In genomic region chr9:113882181-113882580, GRCh38 we compare ENCODE assay signal across 29 cellular contexts.
"Had no signal": no experiment of that assay in that cellular context is flagged by ENCODE, and none has a peak within 500 bp of the region (broad histone marks: within the 10 kb centered on the region; RNA-seq: fewer than 3 reads in every experiment).

No MANE protein-coding gene starts in this region.

- H3K27ac ChIP-seq: WERI-Rb-1 had no signal

- H3K36me3 Mint-ChIP-seq: activated naive CD4-positive, alpha-beta T cell treated with anti-CD3 and anti-CD28 coated beads, Interleukin-2, amount 10 ng/mL, durations not matched to agents 7 days and 5 days; T-cell had no signal

- H3K9me3 Mint-ChIP-seq: activated CD4-positive, alpha-beta T cell treated with anti-CD3 and anti-CD28 coated beads, Interleukin-2, amount 10 ng/mL, durations not matched to agents 7 days and 5 days; activated naive CD4-positive, alpha-beta T cell treated with anti-CD3 and anti-CD28 coated beads, Interleukin-2, amount 10 ng/mL, durations not matched to agents 7 days and 5 days; activated naive CD8-positive, alpha-beta T cell treated with anti-CD3 and anti-CD28 coated beads, Interleukin-2, amount 50 U/mL, for 24 hours; central memory CD8-positive, alpha-beta T cell; T-cell had no signal

- DNase-seq: activated CD4-positive, alpha-beta T cell treated with anti-CD3 and anti-CD28 coated beads, Interleukin-2, amount 10 ng/mL, durations not matched to agents 7 days and 5 days; activated CD4-positive, alpha-beta T cell treated with anti-CD3 and anti-CD28 coated beads, Interleukin-2, amount 50 U/mL, for 48 hours; activated CD4-positive, CD25-positive, alpha-beta regulatory T cell; activated CD8-positive, alpha-beta memory T cell treated with anti-CD3 and anti-CD28 coated beads, Interleukin-2, amount 50 U/mL, for 48 hours; activated CD8-positive, alpha-beta T cell treated with anti-CD3 and anti-CD28 coated beads, Interleukin-2, amount 10 ng/mL, durations not matched to agents 7 days and 5 days; activated effector memory CD4-positive, alpha-beta T cell treated with Interleukin-2 at 50 U/mL for 16 hours; activated naive CD4-positive, alpha-beta T cell treated with anti-CD3 and anti-CD28 coated beads, Interleukin-2, amount 10 ng/mL, durations not matched to agents 7 days and 5 days; activated naive CD8-positive, alpha-beta T cell treated with anti-CD3 and anti-CD28 coated beads, Interleukin-2, amount 50 U/mL, for 24 hours; activated T-cell treated with anti-CD3 and anti-CD28 coated beads, Interleukin-2, amount 50 U/mL, for 48 hours; anterior cingulate cortex; NCI-H1105; NCI-H1417 treated with DMSO at 0.1 percent for 48 hours; NCI-H187 treated with DMSO at 0.1 percent for 48 hours; NCI-H2081; NCI-H2171 treated with DMSO at 0.1 percent for 48 hours; NCI-H2227 treated with DMSO at 0.1 percent for 48 hours; NCI-H446; NCI-H510A treated with DMSO at 0.1 percent for 48 hours; NCI-H69; SHP77; T-cell; T-helper 2 cell; T-helper 9 cell; WERI-Rb-1 had no signal

- H3K27me3 Mint-ChIP-seq: activated naive CD8-positive, alpha-beta T cell had no signal

- ATAC-seq: activated CD8-positive, alpha-beta T cell treated with anti-CD3 and anti-CD28 coated beads, Interleukin-2, amount 10 ng/mL, durations not matched to agents 7 days and 5 days; activated naive CD8-positive, alpha-beta T cell treated with anti-CD3 and anti-CD28 coated beads, Interleukin-2, amount 50 U/mL, for 24 hours; Panc1; SK-N-SH treated with all-trans-retinoic acid at 6 μM for 48 hours; T-cell had no signal

- H3K27ac Mint-ChIP-seq: activated CD4-positive, alpha-beta T cell treated with anti-CD3 and anti-CD28 coated beads, Interleukin-2, amount 10 ng/mL, durations not matched to agents 7 days and 5 days; activated CD8-positive, alpha-beta T cell treated with anti-CD3 and anti-CD28 coated beads, Interleukin-2, amount 10 ng/mL, durations not matched to agents 7 days and 5 days; activated naive CD4-positive, alpha-beta T cell treated with anti-CD3 and anti-CD28 coated beads, Interleukin-2, amount 10 ng/mL, durations not matched to agents 7 days and 5 days; activated naive CD8-positive, alpha-beta T cell; activated naive CD8-positive, alpha-beta T cell treated with anti-CD3 and anti-CD28 coated beads, Interleukin-2, amount 50 U/mL, for 24 hours; T-cell had no signal

- H3K4me3 Mint-ChIP-seq: activated CD4-positive, alpha-beta T cell treated with anti-CD3 and anti-CD28 coated beads, Interleukin-2, amount 10 ng/mL, durations not matched to agents 7 days and 5 days; activated CD8-positive, alpha-beta T cell treated with anti-CD3 and anti-CD28 coated beads, Interleukin-2, amount 10 ng/mL, durations not matched to agents 7 days and 5 days; activated naive CD4-positive, alpha-beta T cell treated with anti-CD3 and anti-CD28 coated beads, Interleukin-2, amount 10 ng/mL, durations not matched to agents 7 days and 5 days; activated naive CD8-positive, alpha-beta T cell; activated naive CD8-positive, alpha-beta T cell treated with anti-CD3 and anti-CD28 coated beads, Interleukin-2, amount 50 U/mL, for 24 hours; brain; central memory CD8-positive, alpha-beta T cell; T-cell had no signal

- H3K36me3 ChIP-seq: WERI-Rb-1 had no signal
